In the genomic region with DNA sequence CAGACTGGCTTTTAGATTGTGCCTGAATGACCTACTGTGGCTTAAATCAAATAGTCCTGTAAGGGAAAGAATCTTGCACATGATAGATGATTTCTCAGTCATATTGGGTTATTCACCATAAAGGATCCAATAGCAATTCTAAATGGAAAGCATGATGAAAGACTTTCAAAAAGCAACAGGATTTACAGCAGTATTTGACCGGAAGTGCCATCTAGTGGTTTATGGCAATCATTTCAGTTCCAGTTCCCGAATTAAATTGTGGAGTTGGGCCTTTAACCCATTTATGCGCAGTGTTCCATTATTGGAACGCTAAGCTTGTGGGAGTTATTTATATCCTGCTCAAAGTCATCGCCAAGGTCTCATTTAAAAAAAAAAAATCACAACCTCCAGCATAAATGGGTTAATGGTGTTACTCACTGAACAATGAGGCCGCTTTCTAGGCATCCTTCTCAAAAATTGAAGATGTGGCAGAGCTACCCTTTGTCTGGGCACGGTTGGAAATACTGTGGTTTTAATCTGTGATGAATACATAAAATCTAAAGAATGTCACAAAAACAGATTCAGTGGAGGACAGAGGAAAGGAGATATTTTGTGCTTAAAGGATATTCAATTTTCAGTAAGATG, we compare ENCODE assay signal across 1 cellular context.
TF ChIP-seq lines count a peak whose summit lies in the region.

No MANE protein-coding gene starts in this region.

TF ChIP-seq in K562, 482 proteins besides CTCF, POLR2A, EP300 and RAD21 (continued from another document and continues in another):
- TF ChIP-seq, protein P1, sequence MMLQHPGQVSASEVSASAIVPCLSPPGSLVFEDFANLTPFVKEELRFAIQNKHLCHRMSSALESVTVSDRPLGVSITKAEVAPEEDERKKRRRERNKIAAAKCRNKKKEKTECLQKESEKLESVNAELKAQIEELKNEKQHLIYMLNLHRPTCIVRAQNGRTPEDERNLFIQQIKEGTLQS (IDR thresholded peaks at IDR 0.05): peak; percentile 37; the same call in 1 of the 2 replicates
- TF ChIP-seq, protein P1 (CRISPR knock-in tag; conservative IDR thresholded peaks at IDR 0.05): no peak
- TF ChIP-seq SRSF1 (IDR thresholded peaks at IDR 0.05; ENCODE audit: low read depth, low read length): no peak
- TF ChIP-seq RB1 (IDR thresholded peaks at IDR 0.05; ENCODE audit: low read depth): no peak
- no peak for TF ChIP-seq PPARD (CRISPR knock-in tag; IDR thresholded peaks at IDR 0.05)
- TF ChIP-seq, protein P2, sequence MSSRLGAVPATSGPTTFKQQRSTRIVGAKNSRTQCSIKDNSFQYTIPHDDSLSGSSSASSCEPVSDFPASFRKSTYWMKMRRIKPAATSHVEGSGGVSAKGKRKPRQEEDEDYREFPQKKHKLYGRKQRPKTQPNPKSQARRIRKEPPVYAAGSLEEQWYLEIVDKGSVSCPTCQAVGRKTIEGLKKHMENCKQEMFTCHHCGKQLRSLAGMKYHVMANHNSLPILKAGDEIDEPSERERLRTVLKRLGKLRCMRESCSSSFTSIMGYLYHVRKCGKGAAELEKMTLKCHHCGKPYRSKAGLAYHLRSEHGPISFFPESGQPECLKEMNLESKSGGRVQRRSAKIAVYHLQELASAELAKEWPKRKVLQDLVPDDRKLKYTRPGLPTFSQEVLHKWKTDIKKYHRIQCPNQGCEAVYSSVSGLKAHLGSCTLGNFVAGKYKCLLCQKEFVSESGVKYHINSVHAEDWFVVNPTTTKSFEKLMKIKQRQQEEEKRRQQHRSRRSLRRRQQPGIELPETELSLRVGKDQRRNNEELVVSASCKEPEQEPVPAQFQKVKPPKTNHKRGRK (tag; IDR thresholded peaks at IDR 0.05): no peak
- TF ChIP-seq ETS1 (conservative IDR thresholded peaks at IDR 0.05; ENCODE audit: control insufficient read depth, low read depth, low read length): no peak
- no peak for TF ChIP-seq MIER1 (IDR thresholded peaks at IDR 0.05; ENCODE audit: low read depth)
- no peak for TF ChIP-seq ZNF354B (CRISPR knock-in tag; IDR thresholded peaks at IDR 0.05)
- no peak for TF ChIP-seq ZFP36 (IDR thresholded peaks at IDR 0.05; ENCODE audit: low read depth, low read length, partially characterized antibody)
- no peak for TF ChIP-seq ZNF445 (CRISPR knock-in tag; IDR thresholded peaks at IDR 0.05; ENCODE audit: low read depth)
- TF ChIP-seq DMBX1 (CRISPR knock-in tag; IDR thresholded peaks at IDR 0.05; ENCODE audit: borderline replicate concordance): no peak
- TF ChIP-seq USF2 (CRISPR knock-in tag; IDR thresholded peaks at IDR 0.05): no peak
- no peak for TF ChIP-seq SLC30A9 (CRISPR knock-in tag; IDR thresholded peaks at IDR 0.05)
- TF ChIP-seq PHB2 (IDR thresholded peaks at IDR 0.05; ENCODE audit: low read depth): no peak
- TF ChIP-seq ZSCAN29 (IDR thresholded peaks at IDR 0.05): no peak
- TF ChIP-seq, protein P3, sequence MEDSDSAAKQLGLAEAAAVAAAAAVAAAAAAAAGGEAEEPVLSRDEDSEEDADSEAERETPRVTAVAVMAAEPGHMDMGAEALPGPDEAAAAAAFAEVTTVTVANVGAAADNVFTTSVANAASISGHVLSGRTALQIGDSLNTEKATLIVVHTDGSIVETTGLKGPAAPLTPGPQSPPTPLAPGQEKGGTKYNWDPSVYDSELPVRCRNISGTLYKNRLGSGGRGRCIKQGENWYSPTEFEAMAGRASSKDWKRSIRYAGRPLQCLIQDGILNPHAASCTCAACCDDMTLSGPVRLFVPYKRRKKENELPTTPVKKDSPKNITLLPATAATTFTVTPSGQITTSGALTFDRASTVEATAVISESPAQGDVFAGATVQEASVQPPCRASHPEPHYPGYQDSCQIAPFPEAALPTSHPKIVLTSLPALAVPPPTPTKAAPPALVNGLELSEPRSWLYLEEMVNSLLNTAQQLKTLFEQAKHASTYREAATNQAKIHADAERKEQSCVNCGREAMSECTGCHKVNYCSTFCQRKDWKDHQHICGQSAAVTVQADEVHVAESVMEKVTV (CRISPR knock-in tag; IDR thresholded peaks at IDR 0.05): peak; percentile 30; the same call in 1 of the 2 replicates
- TF ChIP-seq SMARCA4 (IDR thresholded peaks at IDR 0.05): no peak
- no peak for TF ChIP-seq ATF6 (CRISPR knock-in tag; IDR thresholded peaks at IDR 0.05)
- TF ChIP-seq KLF16 (IDR thresholded peaks at IDR 0.05): no peak
- no peak for TF ChIP-seq ZNF143 (CRISPR knock-in tag; IDR thresholded peaks at IDR 0.05)
- no peak for TF ChIP-seq SREBF2 (CRISPR knock-in tag; IDR thresholded peaks at IDR 0.05)
- no peak for TF ChIP-seq ZNF551 (CRISPR knock-in tag; IDR thresholded peaks at IDR 0.05)
- TF ChIP-seq ZEB2 (IDR thresholded peaks at IDR 0.05): no peak
- TF ChIP-seq RBM22 (IDR thresholded peaks at IDR 0.05; ENCODE audit: low read depth, low read length, poor library complexity, severe bottlenecking): no peak
- no peak for TF ChIP-seq CREB3L1 (IDR thresholded peaks at IDR 0.05; ENCODE audit: borderline replicate concordance, low read depth)
- no peak for TF ChIP-seq ZBTB7A (IDR thresholded peaks at IDR 0.05; ENCODE audit: borderline replicate concordance, control insufficient read depth, low read depth, low read length)
- TF ChIP-seq SMC3 (conservative IDR thresholded peaks at IDR 0.05; ENCODE audit: insufficient read depth, low read depth, low read length): 0 out of 2 replicates have a peak, but pooled peaks have one; percentile 12
- TF ChIP-seq ZKSCAN8 (CRISPR knock-in tag; IDR thresholded peaks at IDR 0.05): no peak
- no peak for TF ChIP-seq THAP12 (CRISPR knock-in tag; IDR thresholded peaks at IDR 0.05)
- no peak for TF ChIP-seq MTA1 (IDR thresholded peaks at IDR 0.05; ENCODE audit: borderline replicate concordance)
- no peak for TF ChIP-seq CEBPB (tag; IDR thresholded peaks at IDR 0.05)
- no peak for TF ChIP-seq ZNF639 (CRISPR knock-in tag; conservative IDR thresholded peaks at IDR 0.05 in 1 of 2, IDR thresholded peaks at IDR 0.05 in 1 of 2)
- no peak for TF ChIP-seq ETV5 (CRISPR knock-in tag; IDR thresholded peaks at IDR 0.05; ENCODE audit: low read depth)
- TF ChIP-seq POU5F1 (IDR thresholded peaks at IDR 0.05; ENCODE audit: borderline replicate concordance, low read depth, low read length, partially characterized antibody): no peak
